Comparison of ENCODE assay signal across 8 cellular contexts in the genomic region with DNA sequence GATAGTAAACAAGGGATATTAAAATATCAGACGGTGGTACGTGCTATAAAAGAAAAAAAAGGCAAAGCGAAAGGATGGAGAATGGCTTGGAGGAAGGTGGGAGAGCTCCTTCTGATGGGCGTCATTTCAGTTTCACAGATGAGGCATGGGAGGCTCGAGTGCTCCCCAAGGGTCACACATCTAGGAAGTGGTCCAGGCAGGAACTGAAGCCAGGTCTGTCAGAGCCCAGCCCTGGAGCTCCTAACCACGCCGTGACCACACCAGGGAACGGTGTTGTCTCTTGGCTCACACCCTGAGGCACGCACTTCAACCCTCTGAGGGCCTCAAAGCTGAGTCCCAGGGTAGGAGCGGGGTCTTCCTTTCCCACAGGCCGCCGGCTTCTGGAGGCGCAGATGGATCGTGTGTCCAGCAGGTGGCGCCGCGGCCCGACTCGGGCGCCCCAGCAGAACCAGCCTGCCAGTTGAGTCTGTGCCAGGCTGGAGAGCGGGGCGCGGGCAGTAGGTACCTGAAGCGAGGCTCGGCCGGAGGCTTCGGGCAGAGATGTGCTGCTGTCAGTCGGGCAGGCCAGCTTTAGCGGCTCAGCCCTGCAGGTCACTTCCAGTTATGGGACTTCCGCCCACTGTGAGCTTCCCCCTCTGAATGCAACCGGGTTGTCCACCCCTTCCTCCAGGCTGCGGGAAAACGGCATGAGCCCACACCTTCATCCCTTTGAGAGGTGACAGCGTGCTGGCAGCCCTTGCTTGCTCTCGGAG.
DNase-seq lines count a peak whose midpoint lies in the region; ATAC-seq and TF ChIP-seq lines count a peak whose summit lies in the region.

No MANE protein-coding gene starts in this region.

- TF ChIP-seq POLR2A in NB4 (IDR thresholded peaks at IDR 0.05; ENCODE audit: extremely low read depth, insufficient read length), result no peak

- ATAC-seq in left lung (peak; percentile 91), GM21528 (IDR thresholded peaks at IDR 0.05; ENCODE audit: low FRiP score, unreplicated experiment) (no peak)

- H3K4me3 ChIP-seq in NB4 (ENCODE audit: low read depth, low read length), result no peak overlapping the region
- H3K4me3 ChIP-seq in WERI-Rb-1 (ENCODE audit: low read depth, low read length), result peak overlapping the region; percentile 36
- peak overlapping the region; percentile 41 for H3K4me3 ChIP-seq in choroid plexus epithelial cell (ENCODE audit: low read depth, low read length)
- no peak overlapping the region for H3K4me3 ChIP-seq in left lung

- peaks cover 6% of the 10 kb centered on the region for H3K9me3 ChIP-seq in WERI-Rb-1 (ENCODE audit: severe bottlenecking)
- H3K9me3 ChIP-seq in left lung, result peaks cover 0 to 11% of the 10 kb centered on the region in 2 donors

- peaks cover 2% of the 10 kb centered on the region for H3K27me3 ChIP-seq in WERI-Rb-1 (ENCODE audit: insufficient read depth, low read depth, severe bottlenecking)
- peaks cover 0 to 23% of the 10 kb centered on the region in 2 donors for H3K27me3 ChIP-seq in left lung

- TF ChIP-seq CTCF in NB4 (IDR thresholded peaks at IDR 0.05; ENCODE audit: low read depth, low read length), result peak; percentile 55
- TF ChIP-seq CTCF in WERI-Rb-1 (IDR thresholded peaks at IDR 0.05; ENCODE audit: low read depth, low read length), result peak; percentile 89
- TF ChIP-seq CTCF in choroid plexus epithelial cell (conservative IDR thresholded peaks at IDR 0.05; ENCODE audit: low read depth, low read length), result peak; percentile 85
- peak; percentile 88 to 90 for TF ChIP-seq CTCF in left lung (IDR thresholded peaks at IDR 0.05)

- intact Hi-C loops in left lung (cut with DNase I), result loop anchor here in 1 of 2 donors (5.0 kb wide), 1 partner anchor 272 kb away; no protein-coding TSS in a partner anchor

- H3K27ac ChIP-seq in WERI-Rb-1, result no peak overlapping the region
- H3K27ac ChIP-seq in left lung, result no peak overlapping the region

- H3K36me3 ChIP-seq in WERI-Rb-1, result no peaks in the 10 kb centered on the region
- H3K36me3 ChIP-seq in left lung, result no peaks in the 10 kb centered on the region

- H3K4me1 ChIP-seq in left lung, result peaks cover 5 to 6% of the 10 kb centered on the region in 2 donors

- DNase-seq in NCI-H446 (lab: John Stamatoyannopoulos, UW), result peak; percentile 7 to 41
- DNase-seq in NCI-H446 treated with DMSO at 0.1 percent for 48 hours (lab: John Stamatoyannopoulos, UW), result no peak
- DNase-seq in NB4 (ENCODE audit: low read depth), result peak; percentile 78
- DNase-seq in WERI-Rb-1, result peak; percentile 59
- DNase-seq in choroid plexus epithelial cell (ENCODE audit: low read depth), result peak; percentile 61
- peak; percentile 60 to 93 for DNase-seq in left lung
- peak; percentile 62 for DNase-seq in stimulated activated CD4-positive, alpha-beta T cell treated with anti-CD3 and anti-CD28 coated beads, Interleukin-4, amount 100 ng/mL, for 1 hour

Comparison
In these comparisons a context has a peak if more than half of its experiments do, and no peak if none do; other contexts are left out.
1. H3K4me3 ChIP-seq: peak in WERI-Rb-1 (single experiment) and choroid plexus epithelial cell (single experiment); none in NB4 (single experiment) and left lung (0 of 2).
2. Peak in every context shown above with its lines, with median percentiles within 50 percentile points of each other: CTCF ChIP-seq.